In the genomic region with DNA sequence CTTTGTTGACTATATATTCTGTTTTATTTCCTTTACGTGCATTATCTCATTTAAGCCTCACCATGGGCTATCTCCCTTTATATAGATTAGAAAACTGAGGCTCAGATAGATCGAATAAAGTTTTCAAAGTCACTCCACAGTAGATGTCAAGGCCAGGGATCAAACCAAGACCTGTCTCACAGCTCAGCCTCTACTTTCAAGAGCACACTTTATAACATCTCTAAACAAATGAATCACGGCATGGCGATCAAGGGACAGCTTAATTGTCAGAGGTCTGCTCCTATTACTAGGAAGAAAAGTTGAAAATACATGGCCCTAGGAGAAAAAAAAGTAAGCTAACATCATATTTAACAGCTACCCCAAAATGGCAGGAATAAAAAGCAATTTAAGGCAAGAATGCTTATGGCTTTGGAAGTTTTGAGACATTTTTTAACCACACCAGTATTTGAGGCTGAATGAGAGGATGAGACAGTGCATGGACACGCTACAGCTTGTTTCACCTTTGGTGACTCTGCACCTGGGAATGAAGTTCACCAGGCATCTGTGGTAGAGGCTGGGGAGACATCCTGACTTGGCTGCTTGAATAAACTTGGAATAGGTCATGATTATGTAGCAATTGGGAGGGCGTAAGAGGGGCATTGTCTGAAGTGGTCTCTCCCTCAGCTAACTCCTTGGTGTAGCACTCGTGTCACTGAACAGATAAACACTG, we compare ENCODE assay signal across 23 cellular contexts.
DNase-seq lines count a peak whose midpoint lies in the region; ATAC-seq, FAIRE-seq and TF ChIP-seq lines count a peak whose summit lies in the region.
"Had no signal": no experiment of that assay in that cellular context is flagged by ENCODE, and none has a peak within 500 bp of the region (broad histone marks: within the 10 kb centered on the region; RNA-seq: fewer than 3 reads in every experiment).

No MANE protein-coding gene starts in this region.

- FAIRE-seq in HTR-8/SVneo (lab: Jason Lieb, UNC), result peak; percentile 46

- H3K4me2 ChIP-seq in mammary epithelial cell (ENCODE audit: insufficient read depth, low read depth, low read length), result peak overlapping the region; percentile 72
- H3K4me2 ChIP-seq: KMS-11 had no signal

- H3K4me1 Mint-ChIP-seq in mesothelial cell of epicardium, result peaks cover 23% of the 10 kb centered on the region
- H3K4me1 Mint-ChIP-seq in activated T-helper 1 cell treated with anti-CD3 and anti-CD28 coated beads, Interleukin-12 subunit alpha, Interleukin-12 subunit beta, Interleukin-2, Interleukin-4 antibody, amounts not matched to agents 30 ng/mL and 10 ng/mL and 1 ng/mL, durations not matched to agents 14 hours and 24 hours and 36 hours (ENCODE audit: low read depth), result no peaks in the 10 kb centered on the region
- H3K4me1 Mint-ChIP-seq: CD8-positive, alpha-beta memory T cell had no signal

- H3K27ac ChIP-seq in mammary epithelial cell (ENCODE audit: insufficient read depth, low read depth, low read length) (peak overlapping the region; percentile 96), esophagus squamous epithelium (peak overlapping the region in 3 of 4 donors; percentile 20 to 64 (median 63))
- H3K27ac ChIP-seq: C4-2B, KMS-11, SK-N-MC had no signal

- H4K20me1 ChIP-seq in mammary epithelial cell (ENCODE audit: insufficient read depth, low read length), result no peaks in the 10 kb centered on the region

- DNase-seq in HTR-8/SVneo (ENCODE audit: insufficient read length, low spot score) (no peak), mammary epithelial cell (peak; percentile 95), esophagus squamous epithelium (lab: John Stamatoyannopoulos, UW) (no peak), mesothelial cell of epicardium (ENCODE audit: low spot score in 2 of 2, unreplicated experiment in 2 of 2) (no peak), dermis blood vessel endothelial cell (no peak)
- no peak for DNase-seq in activated T-helper 1 cell treated with anti-CD3 and anti-CD28 coated beads, Interleukin-12 subunit alpha, Interleukin-12 subunit beta, Interleukin-2, Interleukin-4 antibody, amounts not matched to agents 30 ng/mL and 10 ng/mL and 1 ng/mL, durations not matched to agents 14 hours and 24 hours and 36 hours (ENCODE audit: low spot score)
- no peak for DNase-seq in activated naive CD4-positive, alpha-beta T cell treated with anti-CD3 and anti-CD28 coated beads, Interleukin-2, amount 50 U/mL, for 72 hours (ENCODE audit: low spot score in 2 of 2)
- DNase-seq: AML-193; CD8-positive, alpha-beta memory T cell; DMS53; GF-D8; IMR-90; MV-4-11; NCI-H1105 treated with DMSO at 0.1 percent for 48 hours; NCI-H2029 treated with DMSO at 0.1 percent for 48 hours; NCI-H446 treated with DMSO at 0.1 percent for 48 hours; NCI-H526 treated with DMSO at 0.1 percent for 48 hours; SHP77 treated with DMSO at 0.1 percent for 48 hours had no signal

- ATAC-seq in activated naive CD4-positive, alpha-beta T cell treated with anti-CD3 and anti-CD28 coated beads, Interleukin-2, amount 50 U/mL, for 72 hours, result no peak
- no peak for ATAC-seq in GM18517 (IDR thresholded peaks at IDR 0.05; ENCODE audit: unreplicated experiment)

- no peak for TF ChIP-seq CTCF in mammary epithelial cell (conservative IDR thresholded peaks at IDR 0.05 in 1 of 2, IDR thresholded peaks at IDR 0.05 in 1 of 2; ENCODE audit: extremely low read depth in 1 of 2, insufficient read depth in 1 of 2, low read depth in 1 of 2, low read length in 2 of 2)
- TF ChIP-seq CTCF in esophagus squamous epithelium (IDR thresholded peaks at IDR 0.05), result no peak
- TF ChIP-seq CTCF in mesothelial cell of epicardium (IDR thresholded peaks at IDR 0.05; ENCODE audit: unreplicated experiment), result no peak

- BruUV-seq in mammary epithelial cell (replicated peaks; lab: Mats Ljungman, UMichigan), result TSS peak; percentile 81

- no peaks in the 10 kb centered on the region for H3K9me3 Mint-ChIP-seq in mesothelial cell of epicardium
- H3K9me3 Mint-ChIP-seq in activated T-helper 1 cell treated with anti-CD3 and anti-CD28 coated beads, Interleukin-12 subunit alpha, Interleukin-12 subunit beta, Interleukin-2, Interleukin-4 antibody, amounts not matched to agents 30 ng/mL and 10 ng/mL and 1 ng/mL, durations not matched to agents 14 hours and 24 hours and 36 hours, result no peaks in the 10 kb centered on the region
- H3K9me3 Mint-ChIP-seq in activated naive CD4-positive, alpha-beta T cell treated with anti-CD3 and anti-CD28 coated beads, Interleukin-2, amount 50 U/mL, for 72 hours, result peaks cover 4 to 5% of the 10 kb centered on the region in 2 donors

- no peak overlapping the region for H3K4me3 Mint-ChIP-seq in mesothelial cell of epicardium
- H3K4me3 Mint-ChIP-seq in activated T-helper 1 cell treated with anti-CD3 and anti-CD28 coated beads, Interleukin-12 subunit alpha, Interleukin-12 subunit beta, Interleukin-2, Interleukin-4 antibody, amounts not matched to agents 30 ng/mL and 10 ng/mL and 1 ng/mL, durations not matched to agents 14 hours and 24 hours and 36 hours, result no peak overlapping the region
- H3K4me3 Mint-ChIP-seq: CD8-positive, alpha-beta memory T cell had no signal

- CTCF ChIA-PET in mammary epithelial cell (lab: Charles Lee; ENCODE audit: low non-redundant PET), result interaction anchor here (0.6 to 0.7 kb wide), 2 partner anchors 81 to 107 kb away, joined by 5 to 6 read pairs; no protein-coding TSS in a partner anchor

- no peaks in the 10 kb centered on the region for H3K9me3 ChIP-seq in mammary epithelial cell (replicated peaks; ENCODE audit: insufficient read depth, low read length)
- no peaks in the 10 kb centered on the region for H3K9me3 ChIP-seq in esophagus squamous epithelium
- H3K9me3 ChIP-seq: HAP-1 had no signal

- H3K4me1 ChIP-seq in mammary epithelial cell (ENCODE audit: insufficient read depth, low read length) (peaks cover 41% of the 10 kb centered on the region), esophagus squamous epithelium (peaks cover 0 to 27% (median 0%) of the 10 kb centered on the region in 3 donors)
- H3K4me1 ChIP-seq: HAP-1 had no signal

- H3K27me3 Mint-ChIP-seq in mesothelial cell of epicardium (ENCODE audit: low read depth), result no peaks in the 10 kb centered on the region
- H3K27me3 Mint-ChIP-seq in activated T-helper 1 cell treated with anti-CD3 and anti-CD28 coated beads, Interleukin-12 subunit alpha, Interleukin-12 subunit beta, Interleukin-2, Interleukin-4 antibody, amounts not matched to agents 30 ng/mL and 10 ng/mL and 1 ng/mL, durations not matched to agents 14 hours and 24 hours and 36 hours (ENCODE audit: insufficient read depth), result no peaks in the 10 kb centered on the region

- H3K79me2 ChIP-seq in mammary epithelial cell (ENCODE audit: insufficient read depth, low read length), result no peaks in the 10 kb centered on the region

- TF ChIP-seq POLR2A in esophagus squamous epithelium (IDR thresholded peaks at IDR 0.05), result no peak

- dilution Hi-C loops in mammary epithelial cell (cut with HindIII; ENCODE audit: low sequenced_read_pairs), result loop anchor here (5.0 kb wide), 1 partner anchor 32 kb away; no protein-coding TSS in a partner anchor

- no peaks in the 10 kb centered on the region for H3K27me3 ChIP-seq in mammary epithelial cell (ENCODE audit: insufficient read depth, low read length)
- no peaks in the 10 kb centered on the region for H3K27me3 ChIP-seq in esophagus squamous epithelium

- intact Hi-C loops in mammary epithelial cell (cut with micrococcal nuclease) (loop anchor here (1.0 kb wide), 2 partner anchors 12 to 45 kb away; no protein-coding TSS in a partner anchor), esophagus squamous epithelium (cut with DNase I) (no loop called here)
- intact Hi-C loops in activated T-helper 1 cell treated with anti-CD3 and anti-CD28 coated beads, Interleukin-12 subunit alpha, Interleukin-12 subunit beta, Interleukin-2, Interleukin-4 antibody, amounts not matched to agents 30 ng/mL and 10 ng/mL and 1 ng/mL, durations not matched to agents 14 hours and 24 hours and 36 hours (cut with micrococcal nuclease), result no loop called here

- H3K36me3 ChIP-seq in mammary epithelial cell (ENCODE audit: insufficient read depth, low read length) (no peaks in the 10 kb centered on the region), esophagus squamous epithelium (no peaks in the 10 kb centered on the region)
- H3K36me3 ChIP-seq: HAP-1 had no signal

- H3K4me3 ChIP-seq in mammary epithelial cell (replicated peaks in 1 of 3; ENCODE audit: insufficient read depth in 1 of 3, low read depth in 2 of 3, low read length in 3 of 3), result no peak overlapping the region
- H3K4me3 ChIP-seq in esophagus squamous epithelium, result no peak overlapping the region
- H3K4me3 ChIP-seq: HAP-1, SK-N-MC had no signal

- peak overlapping the region; percentile 17 for H3K27ac Mint-ChIP-seq in mesothelial cell of epicardium
- no peak overlapping the region for H3K27ac Mint-ChIP-seq in activated T-helper 1 cell treated with anti-CD3 and anti-CD28 coated beads, Interleukin-12 subunit alpha, Interleukin-12 subunit beta, Interleukin-2, Interleukin-4 antibody, amounts not matched to agents 30 ng/mL and 10 ng/mL and 1 ng/mL, durations not matched to agents 14 hours and 24 hours and 36 hours
- H3K27ac Mint-ChIP-seq in activated naive CD4-positive, alpha-beta T cell treated with anti-CD3 and anti-CD28 coated beads, Interleukin-2, amount 50 U/mL, for 72 hours, result peak overlapping the region in 1 of 2 donors; percentile 30
- H3K27ac Mint-ChIP-seq: CD8-positive, alpha-beta memory T cell had no signal

- no peaks in the 10 kb centered on the region for H3K36me3 Mint-ChIP-seq in mesothelial cell of epicardium
- no peaks in the 10 kb centered on the region for H3K36me3 Mint-ChIP-seq in activated T-helper 1 cell treated with anti-CD3 and anti-CD28 coated beads, Interleukin-12 subunit alpha, Interleukin-12 subunit beta, Interleukin-2, Interleukin-4 antibody, amounts not matched to agents 30 ng/mL and 10 ng/mL and 1 ng/mL, durations not matched to agents 14 hours and 24 hours and 36 hours (ENCODE audit: low read depth)
- H3K36me3 Mint-ChIP-seq in activated naive CD4-positive, alpha-beta T cell treated with anti-CD3 and anti-CD28 coated beads, Interleukin-2, amount 50 U/mL, for 72 hours, result no peaks in the 10 kb centered on the region
- H3K36me3 Mint-ChIP-seq: CD8-positive, alpha-beta memory T cell had no signal

- 50% methylated on average over 7 of the region's 7 CpGs for WGBS in mammary epithelial cell (ENCODE audit: low coverage, missing lambda C conversion rate)
- WGBS in esophagus squamous epithelium, 2 donors, result 43 to 67% methylated on average over 7 of the region's 7 CpGs

- H2AFZ ChIP-seq in mammary epithelial cell (ENCODE audit: low read depth, low read length), result peak overlapping the region; percentile 55

- peak overlapping the region; percentile 42 for H3K9ac ChIP-seq in mammary epithelial cell (ENCODE audit: insufficient read depth, low read length)
- H3K9ac ChIP-seq: KMS-11 had no signal

- in situ Hi-C loops in mammary epithelial cell (cut with MboI; ENCODE audit: low sequenced_read_pairs in 2 of 2), result no loop called here
